ENCODE assay signal across 8 cellular contexts in the genomic region with DNA sequence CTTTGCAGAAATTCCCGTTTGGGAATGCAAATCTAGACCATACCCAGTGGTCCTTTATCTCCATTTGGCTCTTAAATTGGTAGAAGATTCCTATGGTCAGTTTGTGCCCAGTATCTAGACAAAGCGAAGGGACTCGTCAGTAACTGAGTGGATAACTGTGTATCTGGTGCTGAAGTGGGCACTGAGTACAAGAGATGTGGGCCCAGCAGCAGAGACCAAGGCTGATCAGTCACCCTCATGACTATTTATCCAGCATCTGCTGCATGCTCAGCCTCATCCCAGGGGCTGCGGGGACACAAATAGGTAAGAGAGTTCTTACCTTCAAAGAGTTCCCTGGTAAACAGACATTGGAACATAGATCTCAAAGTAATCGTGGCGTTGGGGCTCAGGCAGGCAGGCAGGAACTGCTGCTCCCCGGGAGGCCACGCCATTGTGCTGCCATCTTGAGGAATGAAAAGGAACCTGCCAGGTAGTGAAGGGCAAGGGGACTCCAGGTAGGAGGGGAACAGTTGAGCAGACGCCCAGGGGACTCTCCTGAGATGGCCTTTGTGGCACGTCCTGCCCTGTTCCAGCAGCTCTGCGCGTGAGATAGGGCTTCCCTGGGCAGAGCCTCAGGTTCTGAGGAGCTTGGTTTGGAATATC. TPM values are rescaled to one million over a fixed set of nuclear protein-coding genes. Genes with fewer than 3 reads are reported as not detected.
A peak's percentile ranks its signal among the peaks of the same experiment; 100 is the strongest.
DNase-seq lines count a peak whose midpoint lies in the region; ATAC-seq and TF ChIP-seq lines count a peak whose summit lies in the region.

No MANE protein-coding gene starts in this region.

- no peak overlapping the region for H2BK20ac ChIP-seq in IMR-90 (ENCODE audit: low read depth, low read length)

- no peak overlapping the region for H3K27ac ChIP-seq in IMR-90 (ENCODE audit: insufficient read depth, low read length)
- H3K27ac ChIP-seq in aorta (ENCODE audit: low read depth in 1 of 2, low read length in 2 of 2): no peak overlapping the region

- no peak overlapping the region for H4K5ac ChIP-seq in IMR-90 (ENCODE audit: low read depth, low read length)

- no peak overlapping the region for H3K27ac Mint-ChIP-seq in Caco-2 (ENCODE audit: unreplicated experiment)
- H3K27ac Mint-ChIP-seq in central memory CD8-positive, alpha-beta T cell (ENCODE audit: low read depth): no peak overlapping the region

- H2AK5ac ChIP-seq in IMR-90 (ENCODE audit: low read depth, low read length): no peak overlapping the region

- H4K20me1 ChIP-seq in IMR-90 (ENCODE audit: insufficient read depth, low read length): no peaks in the 10 kb centered on the region

- no peaks in the 10 kb centered on the region for H3K4me1 ChIP-seq in Caco-2
- no peaks in the 10 kb centered on the region for H3K4me1 ChIP-seq in IMR-90 (ENCODE audit: control insufficient read depth, insufficient read depth, low read length)
- no peaks in the 10 kb centered on the region for H3K4me1 ChIP-seq in aorta (ENCODE audit: control insufficient read depth in 1 of 2, insufficient read depth in 2 of 2, low read length in 2 of 2)

- intact Hi-C loops in Caco-2 (cut with micrococcal nuclease; ENCODE audit: unreplicated experiment) (loop anchor here (2.0 to 10.0 kb wide), 2 partner anchors 79 to 311 kb away; a partner anchor contains a TSS), IMR-90 (cut with micrococcal nuclease) (no loop called here), aorta (cut with DNase I) (no loop called here)

- H3K36me3 ChIP-seq in Caco-2 (ENCODE audit: control insufficient read depth, insufficient read depth, low read length) (no peaks in the 10 kb centered on the region), IMR-90 (ENCODE audit: control insufficient read depth, insufficient read depth, low read length) (no peaks in the 10 kb centered on the region), aorta (ENCODE audit: control insufficient read depth in 1 of 2, insufficient read depth in 2 of 2, low read length in 1 of 2) (no peaks in the 10 kb centered on the region)

- no peaks in the 10 kb centered on the region for H3K36me3 Mint-ChIP-seq in Caco-2 (ENCODE audit: insufficient read depth, unreplicated experiment)
- no peaks in the 10 kb centered on the region for H3K36me3 Mint-ChIP-seq in central memory CD8-positive, alpha-beta T cell (ENCODE audit: insufficient read depth)

- 17% methylated on average over 1 of the region's 12 CpGs; no CpG with 5 or more reads in 1 of the 2 experiments for WGBS in IMR-90 (ENCODE audit: extremely low coverage in 2 of 2, insufficient read length in 1 of 2), 2 experiments
- 57% methylated on average over 12 of the region's 12 CpGs for WGBS in aorta, 2 donors

- BruUV-seq in Caco-2 (replicated peaks; lab: Mats Ljungman, UMichigan) (no TSS peak), IMR-90 (replicated peaks; lab: Mats Ljungman, UMichigan) (no TSS peak)

- ATAC-seq in IMR-90 (ENCODE audit: low read depth): no peak
- peak; percentile 90 for ATAC-seq in central memory CD8-positive, alpha-beta T cell (replicated peaks; ENCODE audit: extremely low read depth, poor library complexity, severe bottlenecking)
- ATAC-seq in aorta (ENCODE audit: low FRiP score): no peak
- ATAC-seq in HG02759 (IDR thresholded peaks at IDR 0.05; ENCODE audit: unreplicated experiment): no peak

- H3K18ac ChIP-seq in IMR-90 (ENCODE audit: low read depth, low read length): no peak overlapping the region

- H2AK9ac ChIP-seq in IMR-90 (replicated peaks; ENCODE audit: low read depth, low read length, poor library complexity): no peak overlapping the region

- H3K4me1 Mint-ChIP-seq in Caco-2 (ENCODE audit: low read depth, unreplicated experiment): no peaks in the 10 kb centered on the region
- peaks cover 6% of the 10 kb centered on the region for H3K4me1 Mint-ChIP-seq in central memory CD8-positive, alpha-beta T cell

- DNase-seq in Caco-2: peak; percentile 80 to 82
- no peak for DNase-seq in IMR-90
- DNase-seq in activated CD4-positive, CD25-positive, alpha-beta regulatory T cell treated with anti-CD3 and anti-CD28 coated beads, Interleukin-2, amount 50 U/mL, for 16 hours (ENCODE audit: low read depth, low spot score): peak; percentile 44
- DNase-seq in central memory CD8-positive, alpha-beta T cell (ENCODE audit: low spot score in 2 of 2): peak; percentile 53 to 66
- DNase-seq in medulla oblongata (ENCODE audit: extremely low spot score): peak; percentile 24
- peak; percentile 33 for DNase-seq in stimulated activated CD8-positive, alpha-beta memory T cell treated with anti-CD3 and anti-CD28 coated beads, Interleukin-7, amount 100 ng/mL, for 24 hours (ENCODE audit: low read depth)
- no peak for DNase-seq in aorta

- no peak overlapping the region for H4K91ac ChIP-seq in IMR-90 (ENCODE audit: insufficient read depth, low read depth, low read length)

- no peaks in the 10 kb centered on the region for H3K9me3 Mint-ChIP-seq in Caco-2 (ENCODE audit: unreplicated experiment)
- no peaks in the 10 kb centered on the region for H3K9me3 Mint-ChIP-seq in central memory CD8-positive, alpha-beta T cell

- no peak for TF ChIP-seq POLR2A in IMR-90 (IDR thresholded peaks at IDR 0.05; ENCODE audit: low read depth, low read length)

- in situ Hi-C loops in IMR-90 (cut with MboI; ENCODE audit: low sequenced_read_pairs): no loop called here

- no peak overlapping the region for H3K4me2 ChIP-seq in IMR-90 (ENCODE audit: low read depth, low read length)

- H3K23ac ChIP-seq in IMR-90 (ENCODE audit: low read depth, low read length): no peak overlapping the region

- no peaks in the 10 kb centered on the region for H3K27me3 Mint-ChIP-seq in Caco-2 (ENCODE audit: insufficient read depth, unreplicated experiment)
- no peaks in the 10 kb centered on the region for H3K27me3 Mint-ChIP-seq in central memory CD8-positive, alpha-beta T cell

- H3K27me3 ChIP-seq in Caco-2 (replicated peaks; ENCODE audit: control insufficient read depth, insufficient read depth, low read length): no peaks in the 10 kb centered on the region
- no peaks in the 10 kb centered on the region for H3K27me3 ChIP-seq in IMR-90 (ENCODE audit: control insufficient read depth, insufficient read depth, low read length)
- H3K27me3 ChIP-seq in aorta (ENCODE audit: control insufficient read depth in 1 of 2, insufficient read depth in 2 of 2, low read length in 1 of 2): no peaks in the 10 kb centered on the region

- H2BK5ac ChIP-seq in IMR-90 (ENCODE audit: low read depth, low read length, poor library complexity, severe bottlenecking): no peak overlapping the region

- H3K56ac ChIP-seq in IMR-90 (ENCODE audit: extremely low read depth, insufficient read depth, low read length): no peak overlapping the region

- peak; percentile 74 to 89 for TF ChIP-seq CTCF in Caco-2 (IDR thresholded peaks at IDR 0.05; ENCODE audit: insufficient read depth in 1 of 2, low read depth in 1 of 2, low read length in 1 of 2, severe bottlenecking in 1 of 2, unreplicated experiment in 1 of 2)
- peak; percentile 34 for TF ChIP-seq CTCF in IMR-90 (conservative IDR thresholded peaks at IDR 0.05; ENCODE audit: low read depth, low read length)

- H4K8ac ChIP-seq in IMR-90 (ENCODE audit: low read depth in 2 of 2, low read length in 2 of 2): no peak overlapping the region

- POLR2A ChIA-PET in Caco-2 (lab: Charles Lee) (no interaction called here), IMR-90 (lab: Charles Lee; ENCODE audit: unreplicated experiment) (no interaction called here)

- no peak overlapping the region for H3K14ac ChIP-seq in IMR-90 (replicated peaks; ENCODE audit: low read depth, low read length)

- no peak overlapping the region for H3K4ac ChIP-seq in IMR-90 (ENCODE audit: low read depth, low read length)

- no peak overlapping the region for H2BK120ac ChIP-seq in IMR-90 (ENCODE audit: low read depth, low read length)

- H3K4me3 ChIP-seq in Caco-2 (ENCODE audit: low read depth, low read length): no peak overlapping the region
- no peak overlapping the region for H3K4me3 ChIP-seq in IMR-90 (ENCODE audit: insufficient read depth, low read depth, low read length)
- no peak overlapping the region for H3K4me3 ChIP-seq in aorta (ENCODE audit: low read length in 2 of 2)

- no peak overlapping the region for H3K4me3 Mint-ChIP-seq in Caco-2 (ENCODE audit: unreplicated experiment)
- no peak overlapping the region for H3K4me3 Mint-ChIP-seq in central memory CD8-positive, alpha-beta T cell

- no peaks in the 10 kb centered on the region for H3K9me1 ChIP-seq in IMR-90 (ENCODE audit: insufficient read depth, low read length)

- dilution Hi-C loops in IMR-90 (cut with HindIII; ENCODE audit: low sequenced_read_pairs, unreplicated experiment): no loop called here

- TF ChIP-seq RAD21 in IMR-90 (IDR thresholded peaks at IDR 0.05; ENCODE audit: low read length): peak; percentile 50

- CTCF ChIA-PET in Caco-2 (lab: Charles Lee): no interaction called here
- CTCF ChIA-PET in IMR-90 (lab: Yijun Ruan, JAX): no interaction called here

- H3K9me3 ChIP-seq in Caco-2 (no peaks in the 10 kb centered on the region), IMR-90 (ENCODE audit: control insufficient read depth, insufficient read depth, low read length) (no peaks in the 10 kb centered on the region), aorta (ENCODE audit: control insufficient read depth, low read length) (no peaks in the 10 kb centered on the region)

- H2BK15ac ChIP-seq in IMR-90 (ENCODE audit: low read depth, low read length): no peak overlapping the region

- H3K9ac ChIP-seq in IMR-90 (ENCODE audit: low read depth, low read length): no peak overlapping the region

- H2AFZ ChIP-seq in IMR-90 (replicated peaks; ENCODE audit: low read length, poor library complexity): peak overlapping the region; percentile 26

- H3K79me1 ChIP-seq in IMR-90 (ENCODE audit: low read depth in 1 of 2, low read length in 2 of 2): no peaks in the 10 kb centered on the region

TF ChIP-seq in IMR-90, 13 proteins besides CTCF, POLR2A, EP300 and RAD21 (continues in another document):
- no peak for TF ChIP-seq FOS (IDR thresholded peaks at IDR 0.05; ENCODE audit: low read depth, low read length)
- TF ChIP-seq MXI1 (IDR thresholded peaks at IDR 0.05; ENCODE audit: borderline replicate concordance, low read depth, low read length): no peak

RNA-seq across cellular contexts. Expression of a gene that starts 10.3 kb away (rescaled TPM):
- 0.86 and 1.3 TPM in 2 replicates for total RNA-seq in Caco-2 (2022)
- 0.18 and 0.28 TPM in 2 replicates for total RNA-seq in IMR-90 (2012; rRNA removed)
- polyA plus RNA-seq in IMR-90 (2012; rRNA removed): 0.32 and 0.55 TPM in 2 replicates
- polyA plus RNA-seq in IMR-90 (2012; cell fraction: cytosol; rRNA removed): 0.11 and 0.51 TPM in 2 replicates
- polyA plus RNA-seq in IMR-90 (2012; cell fraction: nucleus; rRNA removed; ENCODE audit: low replicate concordance): 0.45 and 1.1 TPM in 2 replicates
- 1 to 10 TPM; 1.2 to 2.2 TPM for total RNA-seq in aorta
- polyA plus RNA-seq in aorta: 1 to 10 TPM in 1 of 2 donors, not detected in 1; 1.6 TPM

RNA-seq across cellular contexts. Expression of a gene that starts 32.4 kb away (rescaled TPM):
- total RNA-seq in Caco-2 (2022): 120 and 127 TPM in 2 replicates
- 130 and 144 TPM in 2 replicates for total RNA-seq in IMR-90 (2012; rRNA removed)
- 59.8 and 71.4 TPM in 2 replicates for polyA plus RNA-seq in IMR-90 (2012; rRNA removed)
- polyA plus RNA-seq in IMR-90 (2012; cell fraction: cytosol; rRNA removed): 26.7 and 30.2 TPM in 2 replicates
- 19.0 and 48.2 TPM in 2 replicates for polyA plus RNA-seq in IMR-90 (2012; cell fraction: nucleus; rRNA removed; ENCODE audit: low replicate concordance)
- total RNA-seq in aorta: 10 to 100 TPM; 39.2 to 40.3 TPM
- 10 to 100 TPM; 32.5 to 39.3 TPM for polyA plus RNA-seq in aorta

Comparison
In these comparisons a context has a peak if more than half of its experiments do, and no peak if none do; other contexts are left out.
1. DNase-seq: peak in Caco-2 (2 of 2), activated CD4-positive, CD25-positive, alpha-beta regulatory T cell treated with anti-CD3 and anti-CD28 coated beads, Interleukin-2, amount 50 U/mL, for 16 hours (single experiment), central memory CD8-positive, alpha-beta T cell (2 of 2), medulla oblongata (single experiment) and stimulated activated CD8-positive, alpha-beta memory T cell treated with anti-CD3 and anti-CD28 coated beads, Interleukin-7, amount 100 ng/mL, for 24 hours (single experiment); none in IMR-90 (single experiment) and aorta (0 of 2).